In the genomic region with DNA sequence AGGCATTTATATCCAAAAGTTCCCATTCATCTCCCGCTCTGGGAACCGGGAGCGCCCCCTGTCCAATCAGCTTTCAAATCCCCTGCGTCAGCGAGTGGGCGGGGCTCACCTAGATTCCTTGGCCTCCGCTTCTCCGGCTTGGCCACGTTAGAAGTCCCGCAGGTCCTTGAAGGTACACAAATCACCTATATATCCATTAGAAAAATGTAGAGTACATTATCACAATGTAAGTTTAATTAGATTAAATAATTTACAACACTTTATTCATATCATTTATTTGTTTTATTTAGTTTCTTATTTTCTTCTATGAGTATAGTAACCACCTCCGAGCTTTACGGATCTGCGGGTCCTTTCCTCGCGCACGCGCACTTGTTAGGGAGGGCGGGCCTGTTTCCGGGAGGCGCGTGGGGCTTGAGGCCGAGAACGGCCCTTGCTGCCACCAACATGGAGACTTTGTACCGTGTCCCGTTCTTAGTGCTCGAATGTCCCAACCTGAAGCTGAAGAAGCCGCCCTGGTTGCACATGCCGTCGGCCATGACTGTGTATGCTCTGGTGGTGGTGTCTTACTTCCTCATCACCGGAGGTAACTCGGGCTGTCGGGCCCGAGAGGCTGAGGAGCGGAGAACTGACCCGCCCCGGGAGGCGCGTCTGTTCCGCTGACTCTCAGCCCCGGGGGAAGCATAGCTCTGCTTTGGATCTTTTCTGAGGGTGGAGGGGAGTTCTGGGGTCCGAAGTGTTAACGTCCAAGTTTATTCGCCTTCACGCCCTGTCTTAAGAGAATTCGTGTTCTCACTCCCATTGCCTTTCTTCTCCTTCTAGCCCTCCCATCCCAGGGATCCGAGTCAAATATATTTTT, we compare ENCODE assay signal across 8 cellular contexts. TPM values are rescaled to one million over a fixed set of nuclear protein-coding genes. Genes with fewer than 3 reads are reported as not detected.
A peak's percentile ranks its signal among the peaks of the same experiment; 100 is the strongest.
DNase-seq lines count a peak whose midpoint lies in the region; ATAC-seq and TF ChIP-seq lines count a peak whose summit lies in the region.

Gene OSTC (plus strand): TSS at position 388 of the 856 bp plus-strand sequence. CDS start 57 bp downstream, at position 445.

- H3K4me1 ChIP-seq in Karpas-422 (ENCODE audit: low read length) (peaks cover 16% of the 10 kb centered on the region), esophagus muscularis mucosa (peaks cover 9 to 41% (median 23%) of the 10 kb centered on the region in 4 donors), muscle layer of duodenum (ENCODE audit: control insufficient read depth in 1 of 2, insufficient read depth in 2 of 2, low read length in 2 of 2) (peaks cover 0 to 14% of the 10 kb centered on the region in 2 donors)

- peak within 1 kb of the TSS; percentile 82 for H3K4me3 ChIP-seq in Karpas-422 (ENCODE audit: low read length)
- peak within 1 kb of the TSS; percentile 81 to 85 (median 84) for H3K4me3 ChIP-seq in esophagus muscularis mucosa
- peak within 1 kb of the TSS; percentile 95 to 98 for H3K4me3 ChIP-seq in muscle layer of duodenum (ENCODE audit: low read depth in 1 of 2, low read length in 2 of 2)

- peak within 1 kb of the TSS; percentile 47 for H2AFZ ChIP-seq in Karpas-422 (ENCODE audit: low read length)

- DNase-seq in DMS79 treated with DMSO at 0.1 percent for 48 hours (lab: John Stamatoyannopoulos, UW) (peak; percentile 82), Karpas-422 (peak; percentile 97), RKO (ENCODE audit: low spot score) (peak; percentile 96), activated T-helper 1 cell treated with Interleukin-2 at 50 U/mL for 16 hours (ENCODE audit: low read depth) (peak; percentile 82), esophagus muscularis mucosa (ENCODE audit: extremely low spot score) (peak; percentile 98)
- DNase-seq in stimulated activated CD8-positive, alpha-beta memory T cell treated with anti-CD3 and anti-CD28 coated beads, Interleukin-7, amount 100 ng/mL, for 4 hours (ENCODE audit: low read depth in 2 of 2) = peak; percentile 87

- no peak for TF ChIP-seq EP300 in esophagus muscularis mucosa (IDR thresholded peaks at IDR 0.05)

- H3K9me2 ChIP-seq in Karpas-422 (replicated peaks; ENCODE audit: insufficient read depth, low read length) = no peaks in the 10 kb centered on the region; the same call in 1 of the 2 replicates

- intact Hi-C loops in esophagus muscularis mucosa (cut with DNase I) = no loop called here

- whole genome bisulfite sequencing in esophagus muscularis mucosa = under 1% methylated on average over 34 of the region's 46 CpGs

- H3K79me2 ChIP-seq in Karpas-422 (ENCODE audit: low read length) = peaks cover 50% of the 10 kb centered on the region

- H3K36me3 ChIP-seq in Karpas-422 (ENCODE audit: insufficient read depth, low read length) (no peaks in the 10 kb centered on the region), esophagus muscularis mucosa (peaks cover 0 to 2% (median 0%) of the 10 kb centered on the region in 4 donors), muscle layer of duodenum (ENCODE audit: control insufficient read depth in 1 of 2, insufficient read depth in 2 of 2, low read length in 2 of 2) (peaks cover 0 to 8% of the 10 kb centered on the region in 2 donors)

- H3K4me2 ChIP-seq in Karpas-422 (ENCODE audit: low read depth, low read length, poor library complexity, severe bottlenecking) = peak within 1 kb of the TSS; percentile 81

- H3K27me3 ChIP-seq in Karpas-422 (ENCODE audit: low read length) (no peaks in the 10 kb centered on the region), esophagus muscularis mucosa (no peaks in the 10 kb centered on the region), muscle layer of duodenum (ENCODE audit: low read depth, low read length) (no peaks in the 10 kb centered on the region)

- H4K20me1 ChIP-seq in Karpas-422 (ENCODE audit: insufficient read depth, low read depth, low read length) = 0 out of 2 replicates have a peak, but pooled peaks cover 3% of the 10 kb centered on the region

- peak within 1 kb of the TSS; percentile 20 for H3K27ac ChIP-seq in Karpas-422 (ENCODE audit: low read length)
- peak within 1 kb of the TSS; percentile 84 to 93 (median 84) for H3K27ac ChIP-seq in esophagus muscularis mucosa (replicated peaks in 1 of 4)
- H3K27ac ChIP-seq in muscle layer of duodenum (ENCODE audit: low read length) = peak within 1 kb of the TSS; percentile 78

- H3K9ac ChIP-seq in Karpas-422 (ENCODE audit: low read length) = peak within 1 kb of the TSS; percentile 79

- H3K9me3 ChIP-seq in Karpas-422 (ENCODE audit: low read length) = no peaks in the 10 kb centered on the region
- no peaks in the 10 kb centered on the region for H3K9me3 ChIP-seq in esophagus muscularis mucosa
- H3K9me3 ChIP-seq in muscle layer of duodenum (ENCODE audit: control insufficient read depth in 1 of 2, low read length in 2 of 2) = no peaks in the 10 kb centered on the region

- TF ChIP-seq POLR2A in esophagus muscularis mucosa (IDR thresholded peaks at IDR 0.05; ENCODE audit: low read depth) = peak; percentile 41

- peak; percentile 92 for ATAC-seq in GM21825 (IDR thresholded peaks at IDR 0.05; ENCODE audit: unreplicated experiment)

- TF ChIP-seq CTCF in esophagus muscularis mucosa (IDR thresholded peaks at IDR 0.05) = no peak

RNA-seq across cellular contexts. Expression of gene OSTC, which starts in this region (rescaled TPM):
- total RNA-seq in Karpas-422 (2014; rRNA removed; shearing (Covaris generic); ENCODE audit: low replicate concordance) = 79.4 and 158 TPM in 2 replicates
- 10 to 100 TPM; 22.4 to 40.8 (median 35.2) TPM for total RNA-seq in esophagus muscularis mucosa

Comparison
In these comparisons a context has a peak if more than half of its experiments do, and no peak if none do; other contexts are left out.
1. Peak in every context shown above with its lines: DNase-seq, ATAC-seq, H3K4me3 ChIP-seq and H3K27ac ChIP-seq.
2. H3K27ac ChIP-seq: peak in every context shown above with its lines; median percentile 84 in esophagus muscularis mucosa; 78 in muscle layer of duodenum; 20 in Karpas-422.